ENCODE assay signal across 25 cellular contexts in the genomic region with DNA sequence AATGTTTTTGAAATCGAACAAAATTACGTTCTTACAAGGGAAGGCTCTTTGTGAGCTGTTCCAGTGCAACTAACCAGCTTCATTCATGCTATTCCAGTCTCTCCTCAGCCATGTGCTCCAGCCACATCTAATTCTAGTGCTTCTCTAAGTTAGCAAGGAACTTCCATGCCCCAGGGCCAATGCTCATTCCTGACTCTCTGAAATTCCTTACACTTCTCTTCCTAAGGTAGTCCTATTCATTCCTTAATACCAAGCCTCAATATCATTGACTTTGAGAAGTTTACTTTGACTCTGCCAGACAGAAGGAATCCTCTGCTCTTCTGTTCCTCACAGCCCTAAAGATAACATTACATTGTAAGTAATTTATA.
"Had no signal": no experiment of that assay in that cellular context is flagged by ENCODE, and none has a peak within 500 bp of the region (broad histone marks: within the 10 kb centered on the region; RNA-seq: fewer than 3 reads in every experiment).

No MANE protein-coding gene starts in this region.

- H3K4me3 Mint-ChIP-seq: naive thymus-derived CD4-positive, alpha-beta T cell; natural killer cell treated with Interleukin-12 subunit alpha and Interleukin-12 subunit beta and Interleukin-15 and Interleukin-18, amount 100 ng/mL, for 72 hours; stimulated activated naive B cell treated with anti-CD40 and anti-IgM and Interleukin-4, amounts not matched to agents 10 μg/mL and 1 μg/mL and 100 μg/mL, for 72 hours; stimulated activated naive CD8-positive, alpha-beta T cell treated with anti-CD3 and anti-CD28 coated beads, Interleukin-15, amount 100 ng/mL, for 72 hours had no signal

- FAIRE-seq: pancreas had no signal

- H3K27ac ChIP-seq: heart right ventricle, left ventricle myocardium inferior, pancreas, prostate gland, skin epidermis, tibial nerve, upper lobe of left lung had no signal

- H3K4me3 ChIP-seq: heart right ventricle, left ventricle myocardium inferior, lung, mucosa of descending colon, pancreas, prostate gland, skin epidermis, tibial nerve, upper lobe of left lung had no signal

- H3K36me3 ChIP-seq: heart right ventricle, left ventricle myocardium inferior, pancreas, prostate gland, tibial nerve, upper lobe of left lung had no signal

- H3K4me1 ChIP-seq: pancreas, prostate gland, tibial nerve, upper lobe of left lung had no signal

- H3K27me3 ChIP-seq: heart right ventricle, pancreas, tibial nerve, upper lobe of left lung had no signal

- H3K27me3 Mint-ChIP-seq: naive thymus-derived CD4-positive, alpha-beta T cell; stimulated activated naive B cell treated with anti-CD40 and anti-IgM and Interleukin-4, amounts not matched to agents 10 μg/mL and 1 μg/mL and 100 μg/mL, for 72 hours; stimulated activated naive CD8-positive, alpha-beta T cell treated with anti-CD3 and anti-CD28 coated beads, Interleukin-15, amount 100 ng/mL, for 72 hours had no signal

- H3K4me1 Mint-ChIP-seq: stimulated activated naive B cell treated with anti-CD40 and anti-IgM and Interleukin-4, amounts not matched to agents 10 μg/mL and 1 μg/mL and 100 μg/mL, for 72 hours had no signal

- H3K27ac Mint-ChIP-seq: naive thymus-derived CD4-positive, alpha-beta T cell; natural killer cell treated with Interleukin-12 subunit alpha and Interleukin-12 subunit beta and Interleukin-15 and Interleukin-18, amount 100 ng/mL, for 72 hours; stimulated activated naive B cell treated with anti-CD40 and anti-IgM and Interleukin-4, amounts not matched to agents 10 μg/mL and 1 μg/mL and 100 μg/mL, for 72 hours had no signal

- DNase-seq: heart right ventricle; hippocampal formation; left ventricle myocardium inferior; midbrain; mucosa of descending colon; naive thymus-derived CD4-positive, alpha-beta T cell; nucleus accumbens; pancreas; posterior cingulate gyrus; retina; right cardiac atrium; stimulated activated CD4-positive, alpha-beta T cell treated with anti-CD3 and anti-CD28 coated beads, Interleukin-12 subunit alpha, Interleukin-12 subunit beta, amount 100 ng/mL, for 4 hours; stimulated activated CD4-positive, alpha-beta T cell treated with anti-CD3 and anti-CD28 coated beads, Interleukin-15, amount 100 ng/mL, for 24 hours; stimulated activated CD4-positive, alpha-beta T cell treated with anti-CD3 and anti-CD28 coated beads, Interleukin-2, amount 100 ng/mL, for 24 hours; stimulated activated CD4-positive, alpha-beta T cell treated with anti-CD3 and anti-CD28 coated beads, Interleukin-4, amount 100 ng/mL, for 1 hour; stimulated activated naive B cell treated with anti-CD40 and anti-IgM and Interleukin-4, amounts not matched to agents 10 μg/mL and 1 μg/mL and 100 μg/mL, for 72 hours; stimulated activated naive CD8-positive, alpha-beta T cell treated with anti-CD3 and anti-CD28 coated beads, Interleukin-15, amount 100 ng/mL, for 72 hours; substantia nigra; upper lobe of left lung had no signal

- ATAC-seq: heart right ventricle; mucosa of descending colon; naive thymus-derived CD4-positive, alpha-beta T cell; natural killer cell treated with Interleukin-12 subunit alpha and Interleukin-12 subunit beta and Interleukin-15 and Interleukin-18, amount 100 ng/mL, for 72 hours; pancreas; right cardiac atrium; sciatic nerve; stimulated activated naive CD8-positive, alpha-beta T cell treated with anti-CD3 and anti-CD28 coated beads, Interleukin-15, amount 100 ng/mL, for 72 hours had no signal

- H3K9me3 ChIP-seq: pancreas, prostate gland had no signal
